14 cellular contexts compared by ENCODE assay signal in the genomic region with DNA sequence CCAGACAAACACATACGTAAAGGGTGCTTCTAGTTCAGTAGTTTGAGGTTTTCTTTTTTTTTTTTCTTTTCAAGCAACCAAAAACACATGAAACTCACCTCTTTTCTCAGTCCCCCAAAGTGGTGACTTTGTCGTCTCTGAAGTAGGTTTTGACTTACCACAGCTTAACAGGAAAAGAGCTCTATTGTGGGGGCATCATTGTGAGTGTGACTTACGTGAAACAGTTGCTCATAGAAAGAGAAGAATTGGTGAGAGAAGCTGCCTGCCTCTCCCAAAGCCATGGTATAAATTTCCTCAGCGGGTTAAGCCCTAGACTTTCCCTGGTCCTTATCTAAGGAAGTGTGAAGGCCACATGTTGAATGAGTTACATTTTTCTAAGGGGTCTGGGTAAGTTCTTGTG. TPM values are rescaled to one million over a fixed set of nuclear protein-coding genes. Genes with fewer than 3 reads are reported as not detected.
DNase-seq lines count a peak whose midpoint lies in the region; ATAC-seq and TF ChIP-seq lines count a peak whose summit lies in the region.
"Had no signal": no experiment of that assay in that cellular context is flagged by ENCODE, and none has a peak within 500 bp of the region (broad histone marks: within the 10 kb centered on the region; RNA-seq: fewer than 3 reads in every experiment).

No MANE protein-coding gene starts in this region.

- H3K27ac ChIP-seq in stomach = no peak overlapping the region
- H3K27ac ChIP-seq: WERI-Rb-1 had no signal

- H3K4me3 ChIP-seq in Caco-2 (ENCODE audit: low read depth, low read length) (no peak overlapping the region), stomach (no peak overlapping the region)

- H3K36me3 Mint-ChIP-seq in activated naive CD4-positive, alpha-beta T cell treated with anti-CD3 and anti-CD28 coated beads, Interleukin-2, amount 10 ng/mL, durations not matched to agents 7 days and 5 days = no peaks in the 10 kb centered on the region
- no peaks in the 10 kb centered on the region for H3K36me3 Mint-ChIP-seq in stimulated activated memory B cell treated with anti-CD40 and anti-IgM and Interleukin-4, amounts not matched to agents 10 μg/mL and 1 μg/mL and 100 μg/mL, for 72 hours
- no peaks in the 10 kb centered on the region for H3K36me3 Mint-ChIP-seq in Caco-2 (ENCODE audit: insufficient read depth, unreplicated experiment)

- H3K9me3 ChIP-seq in Caco-2 = no peaks in the 10 kb centered on the region
- H3K9me3 ChIP-seq in stomach = no peaks in the 10 kb centered on the region

- peaks cover 61% of the 10 kb centered on the region for H3K4me1 Mint-ChIP-seq in activated naive CD4-positive, alpha-beta T cell treated with anti-CD3 and anti-CD28 coated beads, Interleukin-2, amount 10 ng/mL, durations not matched to agents 7 days and 5 days
- H3K4me1 Mint-ChIP-seq in stimulated activated memory B cell treated with anti-CD40 and anti-IgM and Interleukin-4, amounts not matched to agents 10 μg/mL and 1 μg/mL and 100 μg/mL, for 72 hours = no peaks in the 10 kb centered on the region
- peaks cover 7% of the 10 kb centered on the region for H3K4me1 Mint-ChIP-seq in Caco-2 (ENCODE audit: low read depth, unreplicated experiment)

- no peak for TF ChIP-seq POLR2A in stomach (IDR thresholded peaks at IDR 0.05)

- POLR2A ChIA-PET in Caco-2 (lab: Charles Lee) = no interaction called here

- TF ChIP-seq CTCF in Caco-2 (IDR thresholded peaks at IDR 0.05; ENCODE audit: insufficient read depth in 1 of 2, low read depth in 1 of 2, low read length in 1 of 2, severe bottlenecking in 1 of 2, unreplicated experiment in 1 of 2) (no peak), stomach (IDR thresholded peaks at IDR 0.05) (no peak)

- H3K9me3 Mint-ChIP-seq in activated naive CD4-positive, alpha-beta T cell treated with anti-CD3 and anti-CD28 coated beads, Interleukin-2, amount 10 ng/mL, durations not matched to agents 7 days and 5 days = no peaks in the 10 kb centered on the region
- H3K9me3 Mint-ChIP-seq in stimulated activated memory B cell treated with anti-CD40 and anti-IgM and Interleukin-4, amounts not matched to agents 10 μg/mL and 1 μg/mL and 100 μg/mL, for 72 hours = no peaks in the 10 kb centered on the region
- H3K9me3 Mint-ChIP-seq in Caco-2 (ENCODE audit: unreplicated experiment) = peaks cover 15% of the 10 kb centered on the region

- H3K27me3 Mint-ChIP-seq in activated naive CD4-positive, alpha-beta T cell treated with anti-CD3 and anti-CD28 coated beads, Interleukin-2, amount 10 ng/mL, durations not matched to agents 7 days and 5 days = peaks cover 11% of the 10 kb centered on the region
- peaks cover 14% of the 10 kb centered on the region for H3K27me3 Mint-ChIP-seq in stimulated activated memory B cell treated with anti-CD40 and anti-IgM and Interleukin-4, amounts not matched to agents 10 μg/mL and 1 μg/mL and 100 μg/mL, for 72 hours
- no peaks in the 10 kb centered on the region for H3K27me3 Mint-ChIP-seq in Caco-2 (ENCODE audit: insufficient read depth, unreplicated experiment)

- peak overlapping the region; percentile 64 for H3K27ac Mint-ChIP-seq in activated naive CD4-positive, alpha-beta T cell treated with anti-CD3 and anti-CD28 coated beads, Interleukin-2, amount 10 ng/mL, durations not matched to agents 7 days and 5 days
- H3K27ac Mint-ChIP-seq in stimulated activated memory B cell treated with anti-CD40 and anti-IgM and Interleukin-4, amounts not matched to agents 10 μg/mL and 1 μg/mL and 100 μg/mL, for 72 hours = no peak overlapping the region
- no peak overlapping the region for H3K27ac Mint-ChIP-seq in Caco-2 (ENCODE audit: unreplicated experiment)

- H3K4me3 Mint-ChIP-seq in activated naive CD4-positive, alpha-beta T cell treated with anti-CD3 and anti-CD28 coated beads, Interleukin-2, amount 10 ng/mL, durations not matched to agents 7 days and 5 days = peak overlapping the region; percentile 9
- no peak overlapping the region for H3K4me3 Mint-ChIP-seq in stimulated activated memory B cell treated with anti-CD40 and anti-IgM and Interleukin-4, amounts not matched to agents 10 μg/mL and 1 μg/mL and 100 μg/mL, for 72 hours
- H3K4me3 Mint-ChIP-seq in Caco-2 (ENCODE audit: unreplicated experiment) = no peak overlapping the region

- no peak for TF ChIP-seq EP300 in stomach (IDR thresholded peaks at IDR 0.05)

- BruUV-seq in Caco-2 (replicated peaks; lab: Mats Ljungman, UMichigan) = no TSS peak

- H3K27me3 ChIP-seq in Caco-2 (replicated peaks; ENCODE audit: control insufficient read depth, insufficient read depth, low read length) (no peaks in the 10 kb centered on the region), stomach (no peaks in the 10 kb centered on the region)

- intact Hi-C loops in Caco-2 (cut with micrococcal nuclease; ENCODE audit: unreplicated experiment) = no loop called here
- intact Hi-C loops in stomach (cut with DNase I; ENCODE audit: low total_unique reads) = no loop called here

- peak; percentile 70 for ATAC-seq in HG03520 (IDR thresholded peaks at IDR 0.05; ENCODE audit: unreplicated experiment)
- ATAC-seq in stimulated activated memory B cell treated with anti-CD40 and anti-IgM and Interleukin-4, amounts not matched to agents 10 μg/mL and 1 μg/mL and 100 μg/mL, for 72 hours = peak; percentile 8
- no peak for ATAC-seq in HG03196 (IDR thresholded peaks at IDR 0.05; ENCODE audit: unreplicated experiment)

- 64 to 75% (median 71%) methylated on average over 4 of the region's 4 CpGs for WGBS in stomach, 5 donors

- H3K4me1 ChIP-seq in Caco-2 (peaks cover 14% of the 10 kb centered on the region; the same call in 1 of the 2 replicates), stomach (no peaks in the 10 kb centered on the region)

- CTCF ChIA-PET in activated naive CD4-positive, alpha-beta T cell treated with anti-CD3 and anti-CD28 coated beads, Interleukin-2, amount 10 ng/mL, durations not matched to agents 7 days and 5 days (lab: Charles Lee) = interaction anchor here (0.7 to 1.6 kb wide), 9 partner anchors 12 to 221 kb away, joined by 3 to 6 read pairs (median 4); partner anchors contain the start of gene FASLG
- CTCF ChIA-PET in Caco-2 (lab: Charles Lee) = no interaction called here

- H3K36me3 ChIP-seq in Caco-2 (ENCODE audit: control insufficient read depth, insufficient read depth, low read length) (no peaks in the 10 kb centered on the region), stomach (no peaks in the 10 kb centered on the region)
- H3K36me3 ChIP-seq: WERI-Rb-1 had no signal

- peak; percentile 52 for DNase-seq in activated naive CD4-positive, alpha-beta T cell treated with anti-CD3 and anti-CD28 coated beads, Interleukin-2, amount 10 ng/mL, durations not matched to agents 7 days and 5 days
- no peak for DNase-seq in activated naive CD4-positive, alpha-beta T cell treated with Interleukin-2 at 50 U/mL for 16 hours
- peak; percentile 15 for DNase-seq in activated naive CD4-positive, alpha-beta T cell treated with anti-CD3 and anti-CD28 coated beads, Interleukin-2, amount 50 U/mL, for 16 hours
- DNase-seq in Caco-2 (no peak), stomach (no peak)
- DNase-seq: GOT3, kidney glomerular epithelial cell, NCI-H69, SHP77, WERI-Rb-1 had no signal

RNA-seq across cellular contexts. Expression of gene FASLG, which starts 11.9 kb away (rescaled TPM):
- total RNA-seq in Caco-2 (2022) = not detected in 2 replicates
- not detected for total RNA-seq in stomach
- under 1 TPM in 2 of 3 donors, not detected in 1; 0.05 to 0.12 TPM for polyA plus RNA-seq in stomach
- polyA plus RNA-seq: neural cell had no signal

Comparison
In these comparisons a context has a peak if more than half of its experiments do, and no peak if none do; other contexts are left out.
1. DNase-seq: peak in activated naive CD4-positive, alpha-beta T cell treated with anti-CD3 and anti-CD28 coated beads, Interleukin-2, amount 10 ng/mL, durations not matched to agents 7 days and 5 days (single experiment) and activated naive CD4-positive, alpha-beta T cell treated with anti-CD3 and anti-CD28 coated beads, Interleukin-2, amount 50 U/mL, for 16 hours (single experiment); none in activated naive CD4-positive, alpha-beta T cell treated with Interleukin-2 at 50 U/mL for 16 hours (single experiment), Caco-2 (0 of 2) and stomach (single experiment).